Comparison of ENCODE assay signal across 16 cellular contexts in genomic region chr11:16367252-16367651, GRCh38.
"Had no signal": no experiment of that assay in that cellular context is flagged by ENCODE, and none has a peak within 500 bp of the region (broad histone marks: within the 10 kb centered on the region; RNA-seq: fewer than 3 reads in every experiment).

No MANE protein-coding gene starts in this region.

- H3K27me3 ChIP-seq: esophagus muscularis mucosa, hepatocyte, left lung, right lobe of liver had no signal

- H3K4me1 ChIP-seq: left lung, neural progenitor cell, right lobe of liver had no signal

- DNase-seq: activated CD4-positive, alpha-beta T cell treated with anti-CD3 and anti-CD28 coated beads, Interleukin-2, amount 10 ng/mL, durations not matched to agents 24 days and 14 days; activated CD4-positive, CD25-positive, alpha-beta regulatory T cell; activated CD8-positive, alpha-beta memory T cell treated with anti-CD3 and anti-CD28 coated beads, Interleukin-2, amount 50 U/mL, for 48 hours; activated gamma-delta T cell; activated T-cell treated with anti-CD3 and anti-CD28 coated beads, Interleukin-2, amount 50 U/mL, for 72 hours; effector CD4-positive, alpha-beta T cell; left lung; mammary epithelial cell; naive B cell; right lobe of liver; stimulated activated naive CD8-positive, alpha-beta T cell treated with anti-CD3 and anti-CD28 coated beads, Interleukin-15, amount 100 ng/mL, for 72 hours had no signal

- H2AFZ ChIP-seq: hepatocyte, neural progenitor cell had no signal

- ATAC-seq: activated naive CD4-positive, alpha-beta T cell treated with anti-CD3 and anti-CD28 coated beads, Interleukin-2, amount 50 U/mL, for 72 hours; activated T-cell treated with anti-CD3 and anti-CD28 coated beads, Interleukin-2, amount 50 U/mL, for 72 hours; left lung; right lobe of liver; stimulated activated naive CD8-positive, alpha-beta T cell treated with anti-CD3 and anti-CD28 coated beads, Interleukin-15, amount 100 ng/mL, for 72 hours had no signal

- H3K36me3 ChIP-seq: esophagus muscularis mucosa, left lung, neural progenitor cell, right lobe of liver had no signal

- H3K27ac ChIP-seq: esophagus muscularis mucosa, hepatocyte, left lung, neural progenitor cell, right lobe of liver had no signal

- H3K9me3 ChIP-seq: esophagus muscularis mucosa, left lung, right lobe of liver had no signal

- H3K4me3 ChIP-seq: esophagus muscularis mucosa, hepatocyte, left lung, neural progenitor cell, right lobe of liver, smooth muscle cell had no signal

- H3K4me2 ChIP-seq: hepatocyte, neural progenitor cell, smooth muscle cell had no signal

- H3K9ac ChIP-seq: neural progenitor cell had no signal
